14 cellular contexts compared by ENCODE assay signal in the genomic region with DNA sequence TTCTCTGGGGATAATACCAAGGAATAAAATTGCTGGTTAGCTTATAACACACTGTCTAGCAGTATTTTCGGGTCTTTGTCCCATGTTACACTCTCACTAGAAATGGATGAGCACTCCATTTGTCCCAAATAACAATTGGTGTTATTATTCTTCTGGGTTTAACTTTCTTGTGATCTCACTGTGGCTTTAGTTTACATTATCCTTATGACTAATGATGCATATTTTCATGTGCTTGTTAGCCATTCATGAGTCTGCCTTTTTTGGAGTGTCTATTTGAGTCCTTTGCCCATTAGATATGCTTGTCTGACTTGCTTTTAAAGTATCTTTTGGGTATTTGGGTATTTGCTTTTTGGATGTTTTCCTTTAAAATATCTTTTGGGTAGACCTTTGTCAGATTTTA.
"Had no signal": no experiment of that assay in that cellular context is flagged by ENCODE, and none has a peak within 500 bp of the region (broad histone marks: within the 10 kb centered on the region; RNA-seq: fewer than 3 reads in every experiment).

No MANE protein-coding gene starts in this region.

- DNase-seq: activated CD4-positive, alpha-beta T cell treated with anti-CD3 and anti-CD28 coated beads, Interleukin-2, amount 50 U/mL, for 4 hours; activated effector memory CD4-positive, alpha-beta T cell treated with Interleukin-2 at 50 U/mL for 16 hours; activated T-cell treated with anti-CD3 and anti-CD28 coated beads, Interleukin-2, amount 50 U/mL, for 1 hour; anterior cingulate cortex; hypothalamus; left cardiac atrium; naive thymus-derived CD4-positive, alpha-beta T cell; posterior cingulate gyrus; T-helper 17 cell; tibial artery; uterus had no signal

- H3K4me3 ChIP-seq: cardiac muscle cell, lung, skin epidermis, tibial artery, uterus had no signal

- ATAC-seq: left cardiac atrium; naive thymus-derived CD4-positive, alpha-beta T cell; T-helper 17 cell had no signal
